In the genomic region with DNA sequence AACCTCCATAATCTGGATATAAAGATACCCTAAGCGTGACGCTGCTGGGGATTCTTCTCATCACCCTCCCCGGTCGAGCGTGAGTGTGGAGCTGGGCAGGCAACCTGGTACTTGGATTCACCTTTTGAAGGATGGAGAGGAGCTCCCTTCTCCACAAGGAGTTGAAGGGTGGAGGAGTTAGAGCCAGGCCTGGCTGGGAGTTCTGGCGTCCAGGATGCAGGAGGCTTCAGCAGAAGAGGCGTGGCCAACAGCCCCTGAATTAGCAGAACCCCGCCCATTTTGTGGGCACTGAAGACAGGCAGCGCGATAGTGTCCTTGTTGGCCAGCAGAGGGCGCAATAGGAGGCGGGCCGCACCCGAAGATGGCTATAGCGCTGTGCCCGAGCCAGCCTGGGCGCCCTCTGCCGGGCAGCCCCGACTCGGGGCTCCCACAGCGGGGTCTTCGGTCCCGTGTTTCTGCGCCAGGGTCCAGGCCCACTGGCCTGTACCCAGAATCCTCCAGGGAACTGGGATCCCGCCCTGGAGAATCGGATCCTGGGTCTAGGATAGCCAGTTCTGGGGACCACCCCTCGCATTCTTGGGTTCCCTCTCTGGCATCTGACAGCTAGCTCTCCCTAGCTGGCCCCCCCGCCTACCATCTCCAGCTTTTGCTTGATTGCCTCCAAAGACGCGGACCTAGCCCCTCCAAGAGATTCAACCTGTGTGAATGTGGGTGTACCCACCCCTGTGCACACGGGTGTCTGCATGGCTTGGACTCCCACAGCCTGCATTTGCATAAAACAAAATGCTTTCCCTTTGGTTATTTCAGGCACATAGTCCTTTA, we compare ENCODE assay signal across 1 cellular context.
TF ChIP-seq lines count a peak whose summit lies in the region.

No MANE protein-coding gene starts in this region.

TF ChIP-seq in GM12878, 131 proteins besides CTCF, POLR2A, EP300 and RAD21 (continued from another document and continues in another):
- TF ChIP-seq, protein P1, sequence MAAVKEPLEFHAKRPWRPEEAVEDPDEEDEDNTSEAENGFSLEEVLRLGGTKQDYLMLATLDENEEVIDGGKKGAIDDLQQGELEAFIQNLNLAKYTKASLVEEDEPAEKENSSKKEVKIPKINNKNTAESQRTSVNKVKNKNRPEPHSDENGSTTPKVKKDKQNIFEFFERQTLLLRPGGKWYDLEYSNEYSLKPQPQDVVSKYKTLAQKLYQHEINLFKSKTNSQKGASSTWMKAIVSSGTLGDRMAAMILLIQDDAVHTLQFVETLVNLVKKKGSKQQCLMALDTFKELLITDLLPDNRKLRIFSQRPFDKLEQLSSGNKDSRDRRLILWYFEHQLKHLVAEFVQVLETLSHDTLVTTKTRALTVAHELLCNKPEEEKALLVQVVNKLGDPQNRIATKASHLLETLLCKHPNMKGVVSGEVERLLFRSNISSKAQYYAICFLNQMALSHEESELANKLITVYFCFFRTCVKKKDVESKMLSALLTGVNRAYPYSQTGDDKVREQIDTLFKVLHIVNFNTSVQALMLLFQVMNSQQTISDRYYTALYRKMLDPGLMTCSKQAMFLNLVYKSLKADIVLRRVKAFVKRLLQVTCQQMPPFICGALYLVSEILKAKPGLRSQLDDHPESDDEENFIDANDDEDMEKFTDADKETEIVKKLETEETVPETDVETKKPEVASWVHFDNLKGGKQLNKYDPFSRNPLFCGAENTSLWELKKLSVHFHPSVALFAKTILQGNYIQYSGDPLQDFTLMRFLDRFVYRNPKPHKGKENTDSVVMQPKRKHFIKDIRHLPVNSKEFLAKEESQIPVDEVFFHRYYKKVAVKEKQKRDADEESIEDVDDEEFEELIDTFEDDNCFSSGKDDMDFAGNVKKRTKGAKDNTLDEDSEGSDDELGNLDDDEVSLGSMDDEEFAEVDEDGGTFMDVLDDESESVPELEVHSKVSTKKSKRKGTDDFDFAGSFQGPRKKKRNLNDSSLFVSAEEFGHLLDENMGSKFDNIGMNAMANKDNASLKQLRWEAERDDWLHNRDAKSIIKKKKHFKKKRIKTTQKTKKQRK (IDR thresholded peaks at IDR 0.05; ENCODE audit: low read depth, low read length) = no peak
- TF ChIP-seq CREB1 (IDR thresholded peaks at IDR 0.05; ENCODE audit: low read depth) (peak; percentile 40; the same call in 1 of the 2 replicates), LARP7 (IDR thresholded peaks at IDR 0.05) (0 out of 2 replicates have a peak, but pooled peaks have one; percentile 60), CBX3 (IDR thresholded peaks at IDR 0.05; ENCODE audit: borderline replicate concordance, low read depth) (no peak), SMAD5 (IDR thresholded peaks at IDR 0.05; ENCODE audit: low read depth) (no peak), GATAD2B (conservative IDR thresholded peaks at IDR 0.05; ENCODE audit: low read depth) (peak; percentile 87), YBX1 (IDR thresholded peaks at IDR 0.05) (no peak), HDGF (IDR thresholded peaks at IDR 0.05) (no peak; the same call in 1 of the 2 replicates), TARDBP (IDR thresholded peaks at IDR 0.05; ENCODE audit: borderline replicate concordance) (no peak), ZNF622 (IDR thresholded peaks at IDR 0.05) (no peak), JUND (IDR thresholded peaks at IDR 0.05; ENCODE audit: low read depth, low read length) (0 out of 2 replicates have a peak, but pooled peaks have one; percentile 34), MTA3 (IDR thresholded peaks at IDR 0.05; ENCODE audit: borderline replicate concordance, low read length) (no peak), NR2C2 (IDR thresholded peaks at IDR 0.05; ENCODE audit: borderline replicate concordance, control insufficient read depth, insufficient read length, low read depth) (no peak), BHLHE40 (IDR thresholded peaks at IDR 0.05; ENCODE audit: borderline replicate concordance in 1 of 2, low read depth in 2 of 2, low read length in 1 of 2) (peak; percentile 64 to 83; a peak in 3 of 4 replicates), RAD51 (IDR thresholded peaks at IDR 0.05) (no peak), ZNF217 (IDR thresholded peaks at IDR 0.05) (0 out of 2 replicates have a peak, but pooled peaks have one; percentile 37), JUNB (IDR thresholded peaks at IDR 0.05) (no peak), BRCA1 (IDR thresholded peaks at IDR 0.05; ENCODE audit: low read depth, low read length) (no peak), MEF2B (IDR thresholded peaks at IDR 0.05; ENCODE audit: partially characterized antibody, poor library complexity, severe bottlenecking) (peak; percentile 62), MXI1 (IDR thresholded peaks at IDR 0.05; ENCODE audit: low read depth, low read length) (no peak), HDAC2 (IDR thresholded peaks at IDR 0.05) (no peak), HCFC1 (IDR thresholded peaks at IDR 0.05; ENCODE audit: low read length) (no peak; the same call in 1 of the 2 replicates), ZSCAN29 (IDR thresholded peaks at IDR 0.05) (no peak)
- TF ChIP-seq, protein P2, sequence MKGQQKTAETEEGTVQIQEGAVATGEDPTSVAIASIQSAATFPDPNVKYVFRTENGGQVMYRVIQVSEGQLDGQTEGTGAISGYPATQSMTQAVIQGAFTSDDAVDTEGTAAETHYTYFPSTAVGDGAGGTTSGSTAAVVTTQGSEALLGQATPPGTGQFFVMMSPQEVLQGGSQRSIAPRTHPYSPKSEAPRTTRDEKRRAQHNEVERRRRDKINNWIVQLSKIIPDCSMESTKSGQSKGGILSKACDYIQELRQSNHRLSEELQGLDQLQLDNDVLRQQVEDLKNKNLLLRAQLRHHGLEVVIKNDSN (IDR thresholded peaks at IDR 0.05; ENCODE audit: borderline replicate concordance, extremely low read length, insufficient read depth, low read depth, low read length) = no peak
- TF ChIP-seq, protein P3, sequence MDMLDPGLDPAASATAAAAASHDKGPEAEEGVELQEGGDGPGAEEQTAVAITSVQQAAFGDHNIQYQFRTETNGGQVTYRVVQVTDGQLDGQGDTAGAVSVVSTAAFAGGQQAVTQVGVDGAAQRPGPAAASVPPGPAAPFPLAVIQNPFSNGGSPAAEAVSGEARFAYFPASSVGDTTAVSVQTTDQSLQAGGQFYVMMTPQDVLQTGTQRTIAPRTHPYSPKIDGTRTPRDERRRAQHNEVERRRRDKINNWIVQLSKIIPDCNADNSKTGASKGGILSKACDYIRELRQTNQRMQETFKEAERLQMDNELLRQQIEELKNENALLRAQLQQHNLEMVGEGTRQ (IDR thresholded peaks at IDR 0.05; ENCODE audit: borderline replicate concordance, low read depth, low read length) = no peak
- TF ChIP-seq, protein P4, sequence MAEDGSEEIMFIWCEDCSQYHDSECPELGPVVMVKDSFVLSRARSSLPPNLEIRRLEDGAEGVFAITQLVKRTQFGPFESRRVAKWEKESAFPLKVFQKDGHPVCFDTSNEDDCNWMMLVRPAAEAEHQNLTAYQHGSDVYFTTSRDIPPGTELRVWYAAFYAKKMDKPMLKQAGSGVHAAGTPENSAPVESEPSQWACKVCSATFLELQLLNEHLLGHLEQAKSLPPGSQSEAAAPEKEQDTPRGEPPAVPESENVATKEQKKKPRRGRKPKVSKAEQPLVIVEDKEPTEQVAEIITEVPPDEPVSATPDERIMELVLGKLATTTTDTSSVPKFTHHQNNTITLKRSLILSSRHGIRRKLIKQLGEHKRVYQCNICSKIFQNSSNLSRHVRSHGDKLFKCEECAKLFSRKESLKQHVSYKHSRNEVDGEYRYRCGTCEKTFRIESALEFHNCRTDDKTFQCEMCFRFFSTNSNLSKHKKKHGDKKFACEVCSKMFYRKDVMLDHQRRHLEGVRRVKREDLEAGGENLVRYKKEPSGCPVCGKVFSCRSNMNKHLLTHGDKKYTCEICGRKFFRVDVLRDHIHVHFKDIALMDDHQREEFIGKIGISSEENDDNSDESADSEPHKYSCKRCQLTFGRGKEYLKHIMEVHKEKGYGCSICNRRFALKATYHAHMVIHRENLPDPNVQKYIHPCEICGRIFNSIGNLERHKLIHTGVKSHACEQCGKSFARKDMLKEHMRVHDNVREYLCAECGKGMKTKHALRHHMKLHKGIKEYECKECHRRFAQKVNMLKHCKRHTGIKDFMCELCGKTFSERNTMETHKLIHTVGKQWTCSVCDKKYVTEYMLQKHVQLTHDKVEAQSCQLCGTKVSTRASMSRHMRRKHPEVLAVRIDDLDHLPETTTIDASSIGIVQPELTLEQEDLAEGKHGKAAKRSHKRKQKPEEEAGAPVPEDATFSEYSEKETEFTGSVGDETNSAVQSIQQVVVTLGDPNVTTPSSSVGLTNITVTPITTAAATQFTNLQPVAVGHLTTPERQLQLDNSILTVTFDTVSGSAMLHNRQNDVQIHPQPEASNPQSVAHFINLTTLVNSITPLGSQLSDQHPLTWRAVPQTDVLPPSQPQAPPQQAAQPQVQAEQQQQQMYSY (CRISPR knock-in tag; IDR thresholded peaks at IDR 0.05) = no peak
- TF ChIP-seq, protein P5, sequence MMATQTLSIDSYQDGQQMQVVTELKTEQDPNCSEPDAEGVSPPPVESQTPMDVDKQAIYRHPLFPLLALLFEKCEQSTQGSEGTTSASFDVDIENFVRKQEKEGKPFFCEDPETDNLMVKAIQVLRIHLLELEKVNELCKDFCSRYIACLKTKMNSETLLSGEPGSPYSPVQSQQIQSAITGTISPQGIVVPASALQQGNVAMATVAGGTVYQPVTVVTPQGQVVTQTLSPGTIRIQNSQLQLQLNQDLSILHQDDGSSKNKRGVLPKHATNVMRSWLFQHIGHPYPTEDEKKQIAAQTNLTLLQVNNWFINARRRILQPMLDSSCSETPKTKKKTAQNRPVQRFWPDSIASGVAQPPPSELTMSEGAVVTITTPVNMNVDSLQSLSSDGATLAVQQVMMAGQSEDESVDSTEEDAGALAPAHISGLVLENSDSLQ (IDR thresholded peaks at IDR 0.05) = peak; percentile 71
- TF ChIP-seq, protein P6, sequence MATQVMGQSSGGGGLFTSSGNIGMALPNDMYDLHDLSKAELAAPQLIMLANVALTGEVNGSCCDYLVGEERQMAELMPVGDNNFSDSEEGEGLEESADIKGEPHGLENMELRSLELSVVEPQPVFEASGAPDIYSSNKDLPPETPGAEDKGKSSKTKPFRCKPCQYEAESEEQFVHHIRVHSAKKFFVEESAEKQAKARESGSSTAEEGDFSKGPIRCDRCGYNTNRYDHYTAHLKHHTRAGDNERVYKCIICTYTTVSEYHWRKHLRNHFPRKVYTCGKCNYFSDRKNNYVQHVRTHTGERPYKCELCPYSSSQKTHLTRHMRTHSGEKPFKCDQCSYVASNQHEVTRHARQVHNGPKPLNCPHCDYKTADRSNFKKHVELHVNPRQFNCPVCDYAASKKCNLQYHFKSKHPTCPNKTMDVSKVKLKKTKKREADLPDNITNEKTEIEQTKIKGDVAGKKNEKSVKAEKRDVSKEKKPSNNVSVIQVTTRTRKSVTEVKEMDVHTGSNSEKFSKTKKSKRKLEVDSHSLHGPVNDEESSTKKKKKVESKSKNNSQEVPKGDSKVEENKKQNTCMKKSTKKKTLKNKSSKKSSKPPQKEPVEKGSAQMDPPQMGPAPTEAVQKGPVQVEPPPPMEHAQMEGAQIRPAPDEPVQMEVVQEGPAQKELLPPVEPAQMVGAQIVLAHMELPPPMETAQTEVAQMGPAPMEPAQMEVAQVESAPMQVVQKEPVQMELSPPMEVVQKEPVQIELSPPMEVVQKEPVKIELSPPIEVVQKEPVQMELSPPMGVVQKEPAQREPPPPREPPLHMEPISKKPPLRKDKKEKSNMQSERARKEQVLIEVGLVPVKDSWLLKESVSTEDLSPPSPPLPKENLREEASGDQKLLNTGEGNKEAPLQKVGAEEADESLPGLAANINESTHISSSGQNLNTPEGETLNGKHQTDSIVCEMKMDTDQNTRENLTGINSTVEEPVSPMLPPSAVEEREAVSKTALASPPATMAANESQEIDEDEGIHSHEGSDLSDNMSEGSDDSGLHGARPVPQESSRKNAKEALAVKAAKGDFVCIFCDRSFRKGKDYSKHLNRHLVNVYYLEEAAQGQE (IDR thresholded peaks at IDR 0.05; ENCODE audit: low read depth, low read length) = no peak
- TF ChIP-seq, protein P7, sequence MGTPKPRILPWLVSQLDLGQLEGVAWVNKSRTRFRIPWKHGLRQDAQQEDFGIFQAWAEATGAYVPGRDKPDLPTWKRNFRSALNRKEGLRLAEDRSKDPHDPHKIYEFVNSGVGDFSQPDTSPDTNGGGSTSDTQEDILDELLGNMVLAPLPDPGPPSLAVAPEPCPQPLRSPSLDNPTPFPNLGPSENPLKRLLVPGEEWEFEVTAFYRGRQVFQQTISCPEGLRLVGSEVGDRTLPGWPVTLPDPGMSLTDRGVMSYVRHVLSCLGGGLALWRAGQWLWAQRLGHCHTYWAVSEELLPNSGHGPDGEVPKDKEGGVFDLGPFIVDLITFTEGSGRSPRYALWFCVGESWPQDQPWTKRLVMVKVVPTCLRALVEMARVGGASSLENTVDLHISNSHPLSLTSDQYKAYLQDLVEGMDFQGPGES (IDR thresholded peaks at IDR 0.05) = 0 out of 2 replicates have a peak, but pooled peaks have one; percentile 9
- TF ChIP-seq, protein P8, sequence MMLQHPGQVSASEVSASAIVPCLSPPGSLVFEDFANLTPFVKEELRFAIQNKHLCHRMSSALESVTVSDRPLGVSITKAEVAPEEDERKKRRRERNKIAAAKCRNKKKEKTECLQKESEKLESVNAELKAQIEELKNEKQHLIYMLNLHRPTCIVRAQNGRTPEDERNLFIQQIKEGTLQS (IDR thresholded peaks at IDR 0.05; ENCODE audit: borderline replicate concordance, extremely low read depth, low read depth, low read length) = peak; percentile 40; the same call in 1 of the 2 replicates
- TF ChIP-seq, protein P9, sequence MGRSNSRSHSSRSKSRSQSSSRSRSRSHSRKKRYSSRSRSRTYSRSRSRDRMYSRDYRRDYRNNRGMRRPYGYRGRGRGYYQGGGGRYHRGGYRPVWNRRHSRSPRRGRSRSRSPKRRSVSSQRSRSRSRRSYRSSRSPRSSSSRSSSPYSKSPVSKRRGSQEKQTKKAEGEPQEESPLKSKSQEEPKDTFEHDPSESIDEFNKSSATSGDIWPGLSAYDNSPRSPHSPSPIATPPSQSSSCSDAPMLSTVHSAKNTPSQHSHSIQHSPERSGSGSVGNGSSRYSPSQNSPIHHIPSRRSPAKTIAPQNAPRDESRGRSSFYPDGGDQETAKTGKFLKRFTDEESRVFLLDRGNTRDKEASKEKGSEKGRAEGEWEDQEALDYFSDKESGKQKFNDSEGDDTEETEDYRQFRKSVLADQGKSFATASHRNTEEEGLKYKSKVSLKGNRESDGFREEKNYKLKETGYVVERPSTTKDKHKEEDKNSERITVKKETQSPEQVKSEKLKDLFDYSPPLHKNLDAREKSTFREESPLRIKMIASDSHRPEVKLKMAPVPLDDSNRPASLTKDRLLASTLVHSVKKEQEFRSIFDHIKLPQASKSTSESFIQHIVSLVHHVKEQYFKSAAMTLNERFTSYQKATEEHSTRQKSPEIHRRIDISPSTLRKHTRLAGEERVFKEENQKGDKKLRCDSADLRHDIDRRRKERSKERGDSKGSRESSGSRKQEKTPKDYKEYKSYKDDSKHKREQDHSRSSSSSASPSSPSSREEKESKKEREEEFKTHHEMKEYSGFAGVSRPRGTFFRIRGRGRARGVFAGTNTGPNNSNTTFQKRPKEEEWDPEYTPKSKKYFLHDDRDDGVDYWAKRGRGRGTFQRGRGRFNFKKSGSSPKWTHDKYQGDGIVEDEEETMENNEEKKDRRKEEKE (IDR thresholded peaks at IDR 0.05) = no peak
- TF ChIP-seq, protein P10, sequence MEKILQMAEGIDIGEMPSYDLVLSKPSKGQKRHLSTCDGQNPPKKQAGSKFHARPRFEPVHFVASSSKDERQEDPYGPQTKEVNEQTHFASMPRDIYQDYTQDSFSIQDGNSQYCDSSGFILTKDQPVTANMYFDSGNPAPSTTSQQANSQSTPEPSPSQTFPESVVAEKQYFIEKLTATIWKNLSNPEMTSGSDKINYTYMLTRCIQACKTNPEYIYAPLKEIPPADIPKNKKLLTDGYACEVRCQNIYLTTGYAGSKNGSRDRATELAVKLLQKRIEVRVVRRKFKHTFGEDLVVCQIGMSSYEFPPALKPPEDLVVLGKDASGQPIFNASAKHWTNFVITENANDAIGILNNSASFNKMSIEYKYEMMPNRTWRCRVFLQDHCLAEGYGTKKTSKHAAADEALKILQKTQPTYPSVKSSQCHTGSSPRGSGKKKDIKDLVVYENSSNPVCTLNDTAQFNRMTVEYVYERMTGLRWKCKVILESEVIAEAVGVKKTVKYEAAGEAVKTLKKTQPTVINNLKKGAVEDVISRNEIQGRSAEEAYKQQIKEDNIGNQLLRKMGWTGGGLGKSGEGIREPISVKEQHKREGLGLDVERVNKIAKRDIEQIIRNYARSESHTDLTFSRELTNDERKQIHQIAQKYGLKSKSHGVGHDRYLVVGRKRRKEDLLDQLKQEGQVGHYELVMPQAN (conservative IDR thresholded peaks at IDR 0.05) = 0 out of 2 replicates have a peak, but pooled peaks have one; percentile 20
